In the genomic region with DNA sequence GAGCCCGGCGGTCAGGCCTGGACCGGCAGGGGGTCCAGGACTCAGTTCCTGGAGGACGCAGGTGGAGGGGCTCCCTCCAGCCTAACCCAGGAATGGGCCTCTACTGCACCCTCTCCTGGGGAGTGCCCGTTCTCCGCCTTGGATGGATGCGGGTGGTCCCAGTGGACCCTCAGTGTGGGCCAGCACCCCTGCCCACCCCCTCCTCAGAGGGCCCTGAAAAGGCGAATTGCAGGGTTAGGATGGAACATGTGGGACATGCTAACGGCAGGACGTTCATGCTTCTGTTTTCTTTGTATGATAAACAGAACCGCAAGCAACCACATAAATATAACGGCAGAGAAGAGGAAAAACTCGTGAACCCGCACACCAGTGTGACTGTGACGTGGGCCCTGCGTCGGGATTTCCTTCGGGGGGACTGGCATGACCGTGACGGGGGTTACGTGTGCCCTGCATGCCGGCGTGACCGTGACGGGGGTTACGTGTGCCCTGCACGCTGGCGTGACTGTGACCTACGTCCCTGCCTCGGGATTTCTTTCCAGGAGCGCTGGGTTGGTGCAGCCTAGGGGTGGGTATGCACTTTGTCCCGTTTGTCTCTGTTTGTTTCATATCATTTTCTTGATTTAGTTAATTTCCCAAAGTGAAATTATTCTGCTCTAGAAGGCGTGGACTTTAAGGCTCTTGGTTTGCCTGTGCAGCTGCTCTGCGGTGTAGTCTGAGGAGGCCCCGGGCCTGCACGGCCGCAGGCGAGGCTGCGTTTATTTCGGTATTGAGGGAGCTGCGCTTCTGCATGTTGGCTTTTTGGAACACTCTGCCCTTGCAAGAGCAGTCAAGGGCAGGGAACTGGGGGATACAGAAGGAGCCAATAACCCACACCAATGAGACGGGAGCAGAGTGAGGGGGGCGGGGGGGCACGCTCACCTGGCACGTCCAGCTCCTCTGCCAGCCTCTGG, we compare ENCODE assay signal across 11 cellular contexts. TPM values are rescaled to one million over a fixed set of nuclear protein-coding genes. Genes with fewer than 3 reads are reported as not detected.
DNase-seq lines count a peak whose midpoint lies in the region; ATAC-seq and TF ChIP-seq lines count a peak whose summit lies in the region.
"Had no signal": no experiment of that assay in that cellular context is flagged by ENCODE, and none has a peak within 500 bp of the region (broad histone marks: within the 10 kb centered on the region; RNA-seq: fewer than 3 reads in every experiment).

No MANE protein-coding gene starts in this region.

- no peak for TF ChIP-seq CTCF in coronary artery (IDR thresholded peaks at IDR 0.05)
- TF ChIP-seq CTCF in mesothelial cell of epicardium (IDR thresholded peaks at IDR 0.05; ENCODE audit: unreplicated experiment), result no peak
- no peak for TF ChIP-seq CTCF in upper lobe of right lung (IDR thresholded peaks at IDR 0.05)

- H3K4me3 ChIP-seq in coronary artery, result no peak overlapping the region
- H3K4me3 ChIP-seq in upper lobe of right lung, result no peak overlapping the region
- H3K4me3 ChIP-seq in effector memory CD4-positive, alpha-beta T cell (ENCODE audit: insufficient read depth, low read depth, low read length, poor library complexity, severe bottlenecking), result no peak overlapping the region

- no peak overlapping the region for H3K27ac Mint-ChIP-seq in activated naive CD4-positive, alpha-beta T cell treated with anti-CD3 and anti-CD28 coated beads for 36 hours
- H3K27ac Mint-ChIP-seq in mesothelial cell of epicardium, result peak overlapping the region; percentile 72
- H3K27ac Mint-ChIP-seq: activated CD4-positive, alpha-beta memory T cell treated with anti-CD3 and anti-CD28 coated beads for 36 hours had no signal

- ATAC-seq in upper lobe of right lung, result no peak

- intact Hi-C loops in activated naive CD4-positive, alpha-beta T cell treated with anti-CD3 and anti-CD28 coated beads for 36 hours (cut with micrococcal nuclease), result no loop called here
- intact Hi-C loops in upper lobe of right lung (cut with DNase I), result no loop called here

- H3K27ac ChIP-seq in coronary artery, result no peak overlapping the region
- H3K27ac ChIP-seq in upper lobe of right lung, result no peak overlapping the region
- no peak overlapping the region for H3K27ac ChIP-seq in effector memory CD4-positive, alpha-beta T cell (ENCODE audit: insufficient read depth, low read length, poor library complexity, severe bottlenecking)

- peak; percentile 8 for DNase-seq in activated naive CD4-positive, alpha-beta T cell treated with anti-CD3 and anti-CD28 coated beads, Interleukin-2, amount 50 U/mL, for 16 hours
- DNase-seq in activated naive CD4-positive, alpha-beta T cell treated with anti-CD3 and anti-CD28 coated beads for 36 hours, result no peak
- DNase-seq in coronary artery (ENCODE audit: low spot score), result peak; percentile 58
- peak in 1 of 2 experiments; percentile 17 for DNase-seq in mesothelial cell of epicardium (ENCODE audit: low spot score in 2 of 2, unreplicated experiment in 2 of 2)
- peak; percentile 52 for DNase-seq in upper lobe of right lung
- DNase-seq in islet precursor cell, result no peak
- no peak for DNase-seq in effector memory CD4-positive, alpha-beta T cell
- DNase-seq in NCI-H1105 (lab: John Stamatoyannopoulos, UW), result no peak
- DNase-seq: effector CD4-positive, alpha-beta T cell; NCI-H2081 had no signal

- H3K4me1 Mint-ChIP-seq in activated naive CD4-positive, alpha-beta T cell treated with anti-CD3 and anti-CD28 coated beads for 36 hours (ENCODE audit: low read depth), result peaks cover 2% of the 10 kb centered on the region
- H3K4me1 Mint-ChIP-seq in mesothelial cell of epicardium, result peaks cover 10% of the 10 kb centered on the region

- no peaks in the 10 kb centered on the region for H3K36me3 ChIP-seq in upper lobe of right lung
- H3K36me3 ChIP-seq in effector memory CD4-positive, alpha-beta T cell (ENCODE audit: control insufficient read depth, insufficient read depth, low read length), result no peaks in the 10 kb centered on the region

- no peaks in the 10 kb centered on the region for H3K36me3 Mint-ChIP-seq in activated naive CD4-positive, alpha-beta T cell treated with anti-CD3 and anti-CD28 coated beads for 36 hours (ENCODE audit: low read depth)
- H3K36me3 Mint-ChIP-seq in mesothelial cell of epicardium, result no peaks in the 10 kb centered on the region
- H3K36me3 Mint-ChIP-seq: activated CD4-positive, alpha-beta memory T cell treated with anti-CD3 and anti-CD28 coated beads for 36 hours had no signal

- H3K4me3 Mint-ChIP-seq in activated naive CD4-positive, alpha-beta T cell treated with anti-CD3 and anti-CD28 coated beads for 36 hours, result no peak overlapping the region
- H3K4me3 Mint-ChIP-seq in mesothelial cell of epicardium, result peak overlapping the region; percentile 43
- H3K4me3 Mint-ChIP-seq: activated CD4-positive, alpha-beta memory T cell treated with anti-CD3 and anti-CD28 coated beads for 36 hours had no signal

- no peaks in the 10 kb centered on the region for H3K27me3 ChIP-seq in upper lobe of right lung
- H3K27me3 ChIP-seq in effector memory CD4-positive, alpha-beta T cell (replicated peaks; ENCODE audit: control insufficient read depth, insufficient read depth, low read length, poor library complexity, severe bottlenecking), result no peaks in the 10 kb centered on the region

- no peaks in the 10 kb centered on the region for H3K9me3 ChIP-seq in upper lobe of right lung
- no peaks in the 10 kb centered on the region for H3K9me3 ChIP-seq in effector memory CD4-positive, alpha-beta T cell (ENCODE audit: control insufficient read depth, low read length)

- no peaks in the 10 kb centered on the region for H3K9me3 Mint-ChIP-seq in activated naive CD4-positive, alpha-beta T cell treated with anti-CD3 and anti-CD28 coated beads for 36 hours
- no peaks in the 10 kb centered on the region for H3K9me3 Mint-ChIP-seq in mesothelial cell of epicardium
- H3K9me3 Mint-ChIP-seq: activated CD4-positive, alpha-beta memory T cell treated with anti-CD3 and anti-CD28 coated beads for 36 hours had no signal

- peaks cover 10% of the 10 kb centered on the region for H3K4me1 ChIP-seq in upper lobe of right lung
- no peaks in the 10 kb centered on the region for H3K4me1 ChIP-seq in effector memory CD4-positive, alpha-beta T cell (ENCODE audit: control insufficient read depth, insufficient read depth, low read length, poor library complexity, severe bottlenecking)

- CTCF ChIA-PET in activated naive CD4-positive, alpha-beta T cell treated with anti-CD3 and anti-CD28 coated beads for 36 hours (lab: Charles Lee), result interaction anchor here (0.7 to 2.0 kb wide), 7 partner anchors 9 to 234 kb away, joined by 3 to 7 read pairs (median 4); no protein-coding TSS in a partner anchor

- H3K27me3 Mint-ChIP-seq in activated naive CD4-positive, alpha-beta T cell treated with anti-CD3 and anti-CD28 coated beads for 36 hours (ENCODE audit: low read depth), result no peaks in the 10 kb centered on the region
- H3K27me3 Mint-ChIP-seq in mesothelial cell of epicardium (ENCODE audit: low read depth), result no peaks in the 10 kb centered on the region
- H3K27me3 Mint-ChIP-seq: activated CD4-positive, alpha-beta memory T cell treated with anti-CD3 and anti-CD28 coated beads for 36 hours had no signal

RNA-seq across cellular contexts. Expression of a gene that starts 3.1 kb away (rescaled TPM):
- total RNA-seq in activated naive CD4-positive, alpha-beta T cell treated with anti-CD3 and anti-CD28 coated beads for 36 hours, result not detected
- total RNA-seq in mesothelial cell of epicardium (8.8 to 12.5 TPM (median 9.6 TPM) in 3 replicates), upper lobe of right lung (0.46 TPM)

RNA-seq across cellular contexts. Expression of a gene that starts 32.0 kb away (rescaled TPM):
- 1 to 10 TPM; 8.0 to 9.8 TPM for total RNA-seq in activated naive CD4-positive, alpha-beta T cell treated with anti-CD3 and anti-CD28 coated beads for 36 hours
- total RNA-seq in mesothelial cell of epicardium, result 27.5 to 28.1 TPM (median 27.6 TPM) in 3 replicates
- 4.7 TPM for total RNA-seq in upper lobe of right lung

RNA-seq across cellular contexts. Expression of a gene that starts 54.4 kb away (rescaled TPM):
- 1 to 10 TPM; 6.7 to 8.4 TPM for total RNA-seq in activated naive CD4-positive, alpha-beta T cell treated with anti-CD3 and anti-CD28 coated beads for 36 hours
- 846 to 986 TPM (median 933 TPM) in 3 replicates for total RNA-seq in mesothelial cell of epicardium
- 269 TPM for total RNA-seq in upper lobe of right lung

Comparison
In these comparisons a context has a peak if more than half of its experiments do, and no peak if none do; other contexts are left out.
1. DNase-seq: peak in activated naive CD4-positive, alpha-beta T cell treated with anti-CD3 and anti-CD28 coated beads, Interleukin-2, amount 50 U/mL, for 16 hours (single experiment), coronary artery (single experiment) and upper lobe of right lung (single experiment); none in activated naive CD4-positive, alpha-beta T cell treated with anti-CD3 and anti-CD28 coated beads for 36 hours (single experiment), islet precursor cell (single experiment), effector memory CD4-positive, alpha-beta T cell (0 of 3) and NCI-H1105 (single experiment).
2. RNA of a gene that starts 54.4 kb away (total RNA-seq): 846 to 986 TPM in mesothelial cell of epicardium and 269 TPM in upper lobe of right lung (single experiment); 6.7 to 8.4 TPM in activated naive CD4-positive, alpha-beta T cell treated with anti-CD3 and anti-CD28 coated beads for 36 hours; every median in the first group is over 10 times any median in the second.